Comparison of ENCODE assay signal across 29 cellular contexts in genomic region chr5:6000867-6001266, GRCh38.
"Had no signal": no experiment of that assay in that cellular context is flagged by ENCODE, and none has a peak within 500 bp of the region (broad histone marks: within the 10 kb centered on the region; RNA-seq: fewer than 3 reads in every experiment).

No MANE protein-coding gene starts in this region.

- H3K9me3 Mint-ChIP-seq: activated CD4-positive, alpha-beta T cell treated with anti-CD3 and anti-CD28 coated beads, Interleukin-2, amount 10 ng/mL, durations not matched to agents 24 days and 14 days had no signal

- H3K36me3 ChIP-seq: ascending aorta, breast epithelium, cardiac muscle cell, colonic mucosa, esophagus muscularis mucosa, gastrocnemius medialis had no signal

- H3K27ac ChIP-seq: ascending aorta, breast epithelium, cardiac muscle cell, colonic mucosa, esophagus muscularis mucosa, foreskin keratinocyte, gastrocnemius medialis had no signal

- H3K4me1 Mint-ChIP-seq: activated CD4-positive, alpha-beta T cell treated with anti-CD3 and anti-CD28 coated beads for 36 hours; activated CD4-positive, alpha-beta T cell treated with anti-CD3 and anti-CD28 coated beads, Interleukin-2, amount 10 ng/mL, durations not matched to agents 24 days and 14 days; activated naive CD4-positive, alpha-beta T cell treated with anti-CD3 and anti-CD28 coated beads, Interleukin-2, amount 10 ng/mL, durations not matched to agents 7 days and 5 days; activated naive CD8-positive, alpha-beta T cell treated with anti-CD3 and anti-CD28 coated beads, Interleukin-2, amount 10 ng/mL, durations not matched to agents 7 days and 5 days had no signal

- H3K4me1 ChIP-seq: ascending aorta, breast epithelium, colonic mucosa, esophagus muscularis mucosa, foreskin keratinocyte, gastrocnemius medialis had no signal

- H3K4me3 ChIP-seq: ascending aorta, breast epithelium, cardiac muscle cell, colonic mucosa, esophagus muscularis mucosa, gastrocnemius medialis had no signal

- ATAC-seq: activated CD4-positive, alpha-beta T cell treated with anti-CD3 and anti-CD28 coated beads for 36 hours; activated CD8-positive, alpha-beta T cell treated with anti-CD3 and anti-CD28 coated beads, Interleukin-2, amount 10 ng/mL, durations not matched to agents 7 days and 5 days; activated naive CD4-positive, alpha-beta T cell treated with anti-CD3 and anti-CD28 coated beads, Interleukin-2, amount 50 U/mL, for 72 hours; activated T-cell treated with anti-CD3 and anti-CD28 coated beads, Interleukin-2, amount 50 U/mL, for 72 hours; effector memory CD8-positive, alpha-beta T cell; foreskin keratinocyte; gastrocnemius medialis had no signal

- H3K27me3 Mint-ChIP-seq: activated CD4-positive, alpha-beta memory T cell treated with anti-CD3 and anti-CD28 coated beads for 36 hours; activated CD4-positive, alpha-beta T cell treated with anti-CD3 and anti-CD28 coated beads for 36 hours; activated CD4-positive, alpha-beta T cell treated with anti-CD3 and anti-CD28 coated beads, Interleukin-2, amount 10 ng/mL, durations not matched to agents 24 days and 14 days; activated naive CD4-positive, alpha-beta T cell treated with anti-CD3 and anti-CD28 coated beads, Interleukin-2, amount 10 ng/mL, durations not matched to agents 7 days and 5 days; activated naive CD8-positive, alpha-beta T cell treated with anti-CD3 and anti-CD28 coated beads, Interleukin-2, amount 10 ng/mL, durations not matched to agents 7 days and 5 days; activated T-cell treated with anti-CD3 and anti-CD28 coated beads, Interleukin-2, amount 50 U/mL, for 24 hours; effector memory CD8-positive, alpha-beta T cell had no signal

- H3K9me3 ChIP-seq: colonic mucosa, gastrocnemius medialis had no signal

- H3K36me3 Mint-ChIP-seq: activated CD4-positive, alpha-beta memory T cell treated with anti-CD3 and anti-CD28 coated beads for 36 hours; activated naive CD4-positive, alpha-beta T cell treated with anti-CD3 and anti-CD28 coated beads, Interleukin-2, amount 10 ng/mL, durations not matched to agents 7 days and 5 days; activated naive CD8-positive, alpha-beta T cell treated with anti-CD3 and anti-CD28 coated beads, Interleukin-2, amount 10 ng/mL, durations not matched to agents 7 days and 5 days had no signal

- H3K27me3 ChIP-seq: ascending aorta, breast epithelium, cardiac muscle cell, colonic mucosa, foreskin keratinocyte, gastrocnemius medialis had no signal

- H3K27ac Mint-ChIP-seq: activated CD4-positive, alpha-beta memory T cell treated with anti-CD3 and anti-CD28 coated beads for 36 hours; activated CD4-positive, alpha-beta T cell treated with anti-CD3 and anti-CD28 coated beads for 36 hours; activated CD4-positive, alpha-beta T cell treated with anti-CD3 and anti-CD28 coated beads, Interleukin-2, amount 10 ng/mL, durations not matched to agents 24 days and 14 days; activated CD8-positive, alpha-beta T cell treated with anti-CD3 and anti-CD28 coated beads, Interleukin-2, amount 10 ng/mL, durations not matched to agents 7 days and 5 days; activated naive CD4-positive, alpha-beta T cell treated with anti-CD3 and anti-CD28 coated beads, Interleukin-2, amount 10 ng/mL, durations not matched to agents 7 days and 5 days; activated naive CD4-positive, alpha-beta T cell treated with anti-CD3 and anti-CD28 coated beads, Interleukin-2, amount 50 U/mL, for 72 hours; activated naive CD8-positive, alpha-beta T cell treated with anti-CD3 and anti-CD28 coated beads, Interleukin-2, amount 10 ng/mL, durations not matched to agents 7 days and 5 days; activated T-cell treated with anti-CD3 and anti-CD28 coated beads, Interleukin-2, amount 50 U/mL, for 24 hours; activated T-cell treated with anti-CD3 and anti-CD28 coated beads, Interleukin-2, amount 50 U/mL, for 72 hours; brain; effector memory CD8-positive, alpha-beta T cell had no signal

- DNase-seq: activated CD4-positive, alpha-beta memory T cell treated with anti-CD3 and anti-CD28 coated beads for 36 hours; activated CD4-positive, alpha-beta T cell treated with anti-CD3 and anti-CD28 coated beads for 36 hours; activated CD4-positive, alpha-beta T cell treated with anti-CD3 and anti-CD28 coated beads, Interleukin-2, amount 10 ng/mL, durations not matched to agents 24 days and 14 days; activated CD4-positive, CD25-positive, alpha-beta regulatory T cell; activated CD4-positive, CD25-positive, alpha-beta regulatory T cell treated with anti-CD3 and anti-CD28 coated beads, Interleukin-2, amount 50 U/mL, for 72 hours; activated CD8-positive, alpha-beta memory T cell treated with anti-CD3 and anti-CD28 coated beads, Interleukin-2, amount 50 U/mL, for 48 hours; activated CD8-positive, alpha-beta T cell treated with anti-CD3 and anti-CD28 coated beads, Interleukin-2, amount 10 ng/mL, durations not matched to agents 7 days and 5 days; activated gamma-delta T cell; activated naive CD4-positive, alpha-beta T cell; activated naive CD4-positive, alpha-beta T cell treated with anti-CD3 and anti-CD28 coated beads, Interleukin-2, amount 10 ng/mL, durations not matched to agents 7 days and 5 days; activated naive CD8-positive, alpha-beta T cell treated with anti-CD3 and anti-CD28 coated beads, Interleukin-2, amount 10 ng/mL, durations not matched to agents 7 days and 5 days; activated T-cell treated with anti-CD3 and anti-CD28 coated beads for 4 hours; activated T-cell treated with anti-CD3 and anti-CD28 coated beads, Interleukin-2, amount 50 U/mL, for 24 hours; activated T-cell treated with anti-CD3 and anti-CD28 coated beads, Interleukin-2, amount 50 U/mL, for 72 hours; central memory CD4-positive, alpha-beta T cell; cerebellar nuclear complex; colonic mucosa; effector memory CD8-positive, alpha-beta T cell; erythroblast; foreskin keratinocyte; gastrocnemius medialis; glutamatergic neuron; T-helper 2 cell had no signal

- H3K4me3 Mint-ChIP-seq: activated CD4-positive, alpha-beta memory T cell treated with anti-CD3 and anti-CD28 coated beads for 36 hours; activated CD4-positive, alpha-beta T cell treated with anti-CD3 and anti-CD28 coated beads for 36 hours; activated CD4-positive, alpha-beta T cell treated with anti-CD3 and anti-CD28 coated beads, Interleukin-2, amount 10 ng/mL, durations not matched to agents 24 days and 14 days; activated CD8-positive, alpha-beta T cell treated with anti-CD3 and anti-CD28 coated beads, Interleukin-2, amount 10 ng/mL, durations not matched to agents 7 days and 5 days; activated naive CD4-positive, alpha-beta T cell treated with anti-CD3 and anti-CD28 coated beads, Interleukin-2, amount 10 ng/mL, durations not matched to agents 7 days and 5 days; activated naive CD8-positive, alpha-beta T cell treated with anti-CD3 and anti-CD28 coated beads, Interleukin-2, amount 10 ng/mL, durations not matched to agents 7 days and 5 days; activated T-cell treated with anti-CD3 and anti-CD28 coated beads, Interleukin-2, amount 50 U/mL, for 24 hours; activated T-cell treated with anti-CD3 and anti-CD28 coated beads, Interleukin-2, amount 50 U/mL, for 72 hours; brain; effector memory CD8-positive, alpha-beta T cell had no signal
